33 cellular contexts compared by ENCODE assay signal in the genomic region with DNA sequence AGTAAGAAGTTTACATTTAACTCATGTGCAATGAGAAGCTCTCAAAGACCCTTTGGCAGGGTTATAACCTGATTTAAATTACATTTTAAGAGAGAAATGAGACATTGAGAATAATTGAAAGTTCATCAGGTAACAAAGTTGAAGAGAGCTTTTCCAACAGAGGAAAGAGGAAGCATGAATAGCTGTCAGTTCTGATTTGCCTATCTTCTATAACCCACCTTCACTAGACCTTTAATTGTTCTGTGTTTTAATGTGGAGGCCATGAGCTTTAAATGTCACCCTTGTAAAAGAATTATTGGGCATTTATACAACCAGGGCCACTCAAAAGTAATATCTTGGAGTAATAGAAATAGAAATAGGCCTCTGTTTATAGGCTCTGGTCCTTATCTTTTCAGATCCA. TPM values are rescaled to one million over a fixed set of nuclear protein-coding genes. Genes with fewer than 3 reads are reported as not detected.
"Had no signal": no experiment of that assay in that cellular context is flagged by ENCODE, and none has a peak within 500 bp of the region (broad histone marks: within the 10 kb centered on the region; RNA-seq: fewer than 3 reads in every experiment).

No MANE protein-coding gene starts in this region.

- DNase-seq: activated CD4-positive, alpha-beta T cell treated with anti-CD3 and anti-CD28 coated beads for 36 hours; activated CD4-positive, alpha-beta T cell treated with anti-CD3 and anti-CD28 coated beads, Interleukin-2, amount 10 ng/mL, durations not matched to agents 7 days and 5 days; activated CD4-positive, alpha-beta T cell treated with anti-CD3 and anti-CD28 coated beads, Interleukin-2, amount 50 U/mL, for 48 hours; activated CD8-positive, alpha-beta T cell treated with anti-CD3 and anti-CD28 coated beads, Interleukin-2, amount 10 ng/mL, durations not matched to agents 7 days and 5 days; activated effector memory CD4-positive, alpha-beta T cell treated with Interleukin-2 at 50 U/mL for 16 hours; activated naive CD4-positive, alpha-beta T cell treated with anti-CD3 and anti-CD28 coated beads, Interleukin-2, amount 10 ng/mL, durations not matched to agents 7 days and 5 days; activated naive CD8-positive, alpha-beta T cell treated with anti-CD3 and anti-CD28 coated beads, Interleukin-2, amount 50 U/mL, for 24 hours; activated T-cell treated with anti-CD3 and anti-CD28 coated beads for 4 hours; activated T-cell treated with anti-CD3 and anti-CD28 coated beads, Interleukin-2, amount 50 U/mL, for 48 hours; anterior cingulate cortex; brain microvascular endothelial cell; central memory CD4-positive, alpha-beta T cell; NCI-H1092; NCI-H1436 treated with DMSO at 0.1 percent for 48 hours; NCI-H1694 treated with DMSO at 0.1 percent for 48 hours; NCI-H2029 treated with DMSO at 0.1 percent for 48 hours; NCI-H2171 treated with DMSO at 0.1 percent for 48 hours; NCI-H2227 treated with DMSO at 0.1 percent for 48 hours; NCI-H446; NCI-H524; RPMI8226; SHP77 treated with DMSO at 0.1 percent for 48 hours; SK-N-SH had no signal

- H3K27me3 ChIP-seq: brain microvascular endothelial cell had no signal

- H3K27me3 Mint-ChIP-seq: activated naive CD4-positive, alpha-beta T cell treated with anti-CD3 and anti-CD28 coated beads, Interleukin-2, amount 10 ng/mL, durations not matched to agents 7 days and 5 days had no signal

- H3K4me3 Mint-ChIP-seq: activated CD4-positive, alpha-beta T cell treated with anti-CD3 and anti-CD28 coated beads for 36 hours; activated CD4-positive, alpha-beta T cell treated with anti-CD3 and anti-CD28 coated beads, Interleukin-2, amount 10 ng/mL, durations not matched to agents 7 days and 5 days; activated CD8-positive, alpha-beta T cell treated with anti-CD3 and anti-CD28 coated beads, Interleukin-2, amount 10 ng/mL, durations not matched to agents 7 days and 5 days; activated naive CD4-positive, alpha-beta T cell treated with anti-CD3 and anti-CD28 coated beads, Interleukin-2, amount 10 ng/mL, durations not matched to agents 7 days and 5 days; activated naive CD8-positive, alpha-beta T cell; activated naive CD8-positive, alpha-beta T cell treated with anti-CD3 and anti-CD28 coated beads, Interleukin-2, amount 50 U/mL, for 24 hours; T-helper 1 cell treated with Interleukin-12 subunit alpha and Interleukin-12 subunit beta and Interleukin-4 antibody, amounts not matched to agents 30 μg/mL and 1 μg/mL, for 36 hours; T-helper 2 cell treated with Interferon-gamma antibody and Interleukin-4, amounts not matched to agents 5 μg/mL and 100 μg/mL, for 36 hours had no signal

- ATAC-seq: activated CD4-positive, alpha-beta T cell treated with anti-CD3 and anti-CD28 coated beads for 36 hours; activated CD4-positive, CD25-positive, alpha-beta regulatory T cell treated with anti-CD3 and anti-CD28 coated beads, Interleukin-2, amount 50 U/mL, for 24 hours; activated CD8-positive, alpha-beta T cell treated with anti-CD3 and anti-CD28 coated beads, Interleukin-2, amount 10 ng/mL, durations not matched to agents 7 days and 5 days; activated naive CD8-positive, alpha-beta T cell treated with anti-CD3 and anti-CD28 coated beads, Interleukin-2, amount 50 U/mL, for 24 hours; K562; Panc1 had no signal

- H3K4me1 ChIP-seq: SJSA1 had no signal

- H3K9me3 ChIP-seq: SJSA1, SK-N-SH had no signal

- H3K9me2 ChIP-seq: SK-N-SH had no signal

- H3K4me2 ChIP-seq: SK-N-SH had no signal

- H3K27ac Mint-ChIP-seq: activated CD4-positive, alpha-beta T cell treated with anti-CD3 and anti-CD28 coated beads for 36 hours; activated CD4-positive, alpha-beta T cell treated with anti-CD3 and anti-CD28 coated beads, Interleukin-2, amount 10 ng/mL, durations not matched to agents 7 days and 5 days; activated CD8-positive, alpha-beta T cell treated with anti-CD3 and anti-CD28 coated beads, Interleukin-2, amount 10 ng/mL, durations not matched to agents 7 days and 5 days; activated naive CD4-positive, alpha-beta T cell treated with anti-CD3 and anti-CD28 coated beads, Interleukin-2, amount 10 ng/mL, durations not matched to agents 7 days and 5 days; activated naive CD8-positive, alpha-beta T cell; activated naive CD8-positive, alpha-beta T cell treated with anti-CD3 and anti-CD28 coated beads, Interleukin-2, amount 50 U/mL, for 24 hours; T-helper 1 cell treated with Interleukin-12 subunit alpha and Interleukin-12 subunit beta and Interleukin-4 antibody, amounts not matched to agents 30 μg/mL and 1 μg/mL, for 36 hours; T-helper 2 cell treated with Interferon-gamma antibody and Interleukin-4, amounts not matched to agents 5 μg/mL and 100 μg/mL, for 36 hours had no signal

- H3K4me1 Mint-ChIP-seq: activated CD4-positive, alpha-beta T cell treated with anti-CD3 and anti-CD28 coated beads for 36 hours; activated CD4-positive, alpha-beta T cell treated with anti-CD3 and anti-CD28 coated beads, Interleukin-2, amount 10 ng/mL, durations not matched to agents 7 days and 5 days; activated naive CD4-positive, alpha-beta T cell treated with anti-CD3 and anti-CD28 coated beads, Interleukin-2, amount 10 ng/mL, durations not matched to agents 7 days and 5 days had no signal

- H3K9ac ChIP-seq: SK-N-SH had no signal

- H3K4me3 ChIP-seq: K562, SJSA1 had no signal

- FAIRE-seq: K562, TTC549 had no signal

- H3K27ac ChIP-seq: brain microvascular endothelial cell, SJSA1 had no signal

- H3K36me3 ChIP-seq: brain microvascular endothelial cell, SJSA1 had no signal

- H3K36me3 Mint-ChIP-seq: activated naive CD4-positive, alpha-beta T cell treated with anti-CD3 and anti-CD28 coated beads, Interleukin-2, amount 10 ng/mL, durations not matched to agents 7 days and 5 days; activated naive CD8-positive, alpha-beta T cell had no signal

- H3K9me3 Mint-ChIP-seq: activated CD4-positive, alpha-beta T cell treated with anti-CD3 and anti-CD28 coated beads, Interleukin-2, amount 10 ng/mL, durations not matched to agents 7 days and 5 days; activated naive CD4-positive, alpha-beta T cell treated with anti-CD3 and anti-CD28 coated beads, Interleukin-2, amount 10 ng/mL, durations not matched to agents 7 days and 5 days; activated naive CD8-positive, alpha-beta T cell treated with anti-CD3 and anti-CD28 coated beads, Interleukin-2, amount 50 U/mL, for 24 hours; T-helper 1 cell treated with Interleukin-12 subunit alpha and Interleukin-12 subunit beta and Interleukin-4 antibody, amounts not matched to agents 30 μg/mL and 1 μg/mL, for 36 hours; T-helper 2 cell treated with Interferon-gamma antibody and Interleukin-4, amounts not matched to agents 5 μg/mL and 100 μg/mL, for 36 hours had no signal

RNA-seq across cellular contexts. Expression of a gene that starts 9.3 kb away (rescaled TPM):
- total RNA-seq: activated CD4-positive, alpha-beta T cell treated with anti-CD3 and anti-CD28 coated beads for 36 hours; activated CD8-positive, alpha-beta T cell treated with anti-CD3 and anti-CD28 coated beads, Interleukin-2, amount 10 ng/mL, durations not matched to agents 7 days and 5 days; chondrocyte; K562; MCF 10A; SJSA1 had no signal
- polyA plus RNA-seq: K562, SK-N-SH had no signal

RNA-seq across cellular contexts. Expression of a gene that starts 12.4 kb away (rescaled TPM):
- total RNA-seq: activated CD4-positive, alpha-beta T cell treated with anti-CD3 and anti-CD28 coated beads for 36 hours; activated CD4-positive, alpha-beta T cell treated with anti-CD3 and anti-CD28 coated beads, Interleukin-2, amount 10 ng/mL, durations not matched to agents 7 days and 5 days; activated CD8-positive, alpha-beta T cell treated with anti-CD3 and anti-CD28 coated beads, Interleukin-2, amount 10 ng/mL, durations not matched to agents 7 days and 5 days; chondrocyte; K562; MCF 10A; SJSA1 had no signal
- polyA plus RNA-seq: K562, SK-N-SH had no signal

RNA-seq across cellular contexts. Expression of a gene that starts 52.3 kb away (rescaled TPM):
- total RNA-seq: activated CD4-positive, alpha-beta T cell treated with anti-CD3 and anti-CD28 coated beads for 36 hours; activated CD4-positive, alpha-beta T cell treated with anti-CD3 and anti-CD28 coated beads, Interleukin-2, amount 10 ng/mL, durations not matched to agents 7 days and 5 days; activated CD8-positive, alpha-beta T cell treated with anti-CD3 and anti-CD28 coated beads, Interleukin-2, amount 10 ng/mL, durations not matched to agents 7 days and 5 days; chondrocyte; K562; MCF 10A; SJSA1 had no signal
- polyA plus RNA-seq: K562, SK-N-SH had no signal
